In the genomic region with DNA sequence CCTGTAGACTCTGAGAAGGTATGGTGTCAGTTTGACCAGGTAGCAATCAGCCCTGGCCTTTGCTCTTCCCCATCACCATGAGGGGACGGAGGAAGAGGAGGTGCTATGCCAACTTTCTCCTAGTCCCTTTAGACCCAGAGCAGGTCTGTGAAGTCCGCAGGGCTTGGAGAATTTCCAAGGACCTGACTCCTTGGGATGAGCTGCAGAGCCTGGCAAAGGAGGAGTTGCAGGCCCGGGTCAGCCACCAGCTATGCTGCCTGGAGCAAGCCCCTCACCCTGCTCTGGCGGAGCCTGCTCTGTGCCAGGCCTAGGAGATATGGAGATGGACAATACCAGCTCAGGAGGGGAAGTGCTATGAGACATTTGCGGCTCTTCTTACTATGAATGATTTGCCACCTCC, we compare ENCODE assay signal across 23 cellular contexts.
"Had no signal": no experiment of that assay in that cellular context is flagged by ENCODE, and none has a peak within 500 bp of the region (broad histone marks: within the 10 kb centered on the region; RNA-seq: fewer than 3 reads in every experiment).

No MANE protein-coding gene starts in this region.

- H3K9me3 ChIP-seq: MG63, SJSA1 had no signal

- H3K4me3 ChIP-seq: MG63, SJSA1, SK-N-MC had no signal

- H3K27me3 ChIP-seq: MG63, SJSA1 had no signal

- H3K27ac ChIP-seq: HL-60, SJSA1, SK-N-MC had no signal

- DNase-seq: Karpas-422, KG1, MG63, NCI-H1092, NCI-H1105 treated with DMSO at 0.1 percent for 48 hours, NCI-H1417 treated with DMSO at 0.1 percent for 48 hours, NCI-H146, NCI-H1694 treated with DMSO at 0.1 percent for 48 hours, NCI-H1930, NCI-H2081, NCI-H2171, NCI-H226, NCI-H446, NCI-H510A, NCI-H524 treated with DMSO at 0.1 percent for 48 hours, NCI-H69, NCI-H774, Right ventricle myocardium superior, RPMI8226, SIG-M5 had no signal
